Comparison of ENCODE assay signal across 8 cellular contexts in the genomic region with DNA sequence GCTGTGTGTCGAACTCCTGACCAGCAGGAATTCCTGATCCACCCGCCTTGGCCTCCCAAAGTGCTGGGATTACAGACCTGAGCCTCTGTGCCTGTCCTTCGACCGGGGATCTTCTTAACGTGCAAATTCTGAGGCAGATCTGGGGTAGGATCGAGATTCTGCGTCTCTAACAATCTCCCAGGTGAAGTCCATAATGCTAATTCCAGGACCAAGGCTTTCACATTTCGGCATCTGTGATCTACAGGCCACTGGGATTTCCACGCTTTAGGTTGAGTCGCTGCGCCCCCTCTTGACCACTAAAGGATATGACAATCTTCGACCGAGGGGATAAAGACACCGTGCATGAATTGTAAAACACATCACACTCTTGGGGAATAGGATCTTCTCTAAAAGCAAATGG. TPM values are rescaled to one million over a fixed set of nuclear protein-coding genes. Genes with fewer than 3 reads are reported as not detected.
A peak's percentile ranks its signal among the peaks of the same experiment; 100 is the strongest.
DNase-seq lines count a peak whose midpoint lies in the region; ATAC-seq, FAIRE-seq and TF ChIP-seq lines count a peak whose summit lies in the region.

No MANE protein-coding gene starts in this region.

- no peaks in the 10 kb centered on the region for H3K9me3 ChIP-seq in pancreas

- ATAC-seq in pancreas: peak; percentile 75 to 88 (median 82)
- no peak for ATAC-seq in HG02678 (IDR thresholded peaks at IDR 0.05; ENCODE audit: unreplicated experiment)
- no peak for ATAC-seq in HG03442 (IDR thresholded peaks at IDR 0.05; ENCODE audit: unreplicated experiment)

- WGBS in pancreas, 2 donors: 16 to 18% methylated on average over 14 of the region's 14 CpGs

- H3K36me3 ChIP-seq in pancreas: no peaks in the 10 kb centered on the region

- no peaks in the 10 kb centered on the region for H3K27me3 ChIP-seq in pancreas

- no peak overlapping the region for H3K4me3 ChIP-seq in pancreas

- H3K4me1 ChIP-seq in pancreas: no peaks in the 10 kb centered on the region

- DNase-seq in GM10266 (ENCODE audit: extremely low spot score): peak; percentile 58
- peak; percentile 65 for DNase-seq in NCI-H1092 treated with DMSO at 0.1 percent for 48 hours (lab: John Stamatoyannopoulos, UW)
- DNase-seq in SIG-M5 treated with dmso at 0.1 percent for 504 hours (lab: John Stamatoyannopoulos, UW; ENCODE audit: unreplicated experiment): peak; percentile 89
- peak; percentile 40 for DNase-seq in activated naive CD8-positive, alpha-beta T cell treated with anti-CD3 and anti-CD28 coated beads for 36 hours
- DNase-seq in glutamatergic neuron: peak; percentile 62
- DNase-seq in pancreas: peak in 5 of 6 donors; percentile 51 to 72 (median 61)

- H3K4me3 Mint-ChIP-seq in activated naive CD8-positive, alpha-beta T cell treated with anti-CD3 and anti-CD28 coated beads for 36 hours: no peak overlapping the region
- H3K4me3 Mint-ChIP-seq in glutamatergic neuron (ENCODE audit: unreplicated experiment): peak overlapping the region; percentile 25

- peaks cover 5% of the 10 kb centered on the region for H3K27me3 Mint-ChIP-seq in activated naive CD8-positive, alpha-beta T cell treated with anti-CD3 and anti-CD28 coated beads for 36 hours
- peaks cover 2% of the 10 kb centered on the region for H3K27me3 Mint-ChIP-seq in glutamatergic neuron (ENCODE audit: unreplicated experiment)

- no peak overlapping the region for H3K27ac Mint-ChIP-seq in activated naive CD8-positive, alpha-beta T cell treated with anti-CD3 and anti-CD28 coated beads for 36 hours
- H3K27ac Mint-ChIP-seq in glutamatergic neuron (ENCODE audit: unreplicated experiment): no peak overlapping the region

- peaks cover 23% of the 10 kb centered on the region for H3K4me1 Mint-ChIP-seq in activated naive CD8-positive, alpha-beta T cell treated with anti-CD3 and anti-CD28 coated beads for 36 hours
- H3K4me1 Mint-ChIP-seq in glutamatergic neuron (ENCODE audit: low read depth, unreplicated experiment): no peaks in the 10 kb centered on the region

- H3K36me3 Mint-ChIP-seq in activated naive CD8-positive, alpha-beta T cell treated with anti-CD3 and anti-CD28 coated beads for 36 hours: no peaks in the 10 kb centered on the region
- H3K36me3 Mint-ChIP-seq in glutamatergic neuron (ENCODE audit: unreplicated experiment): no peaks in the 10 kb centered on the region

- TF ChIP-seq CTCF in GM10266 (IDR thresholded peaks at IDR 0.05; ENCODE audit: control insufficient read depth, insufficient read depth, low read depth, missing control alignments) (peak; percentile 64), glutamatergic neuron (IDR thresholded peaks at IDR 0.05; ENCODE audit: partially characterized antibody, unreplicated experiment) (peak; percentile 91), pancreas (IDR thresholded peaks at IDR 0.05) (peak; percentile 54 to 80 (median 72))

- intact Hi-C loops in pancreas (cut with DNase I): loop anchor here in 2 of 3 donors (5.0 to 10.0 kb wide), 2 partner anchors 171 to 181 kb away; no protein-coding TSS in a partner anchor

- no peaks in the 10 kb centered on the region for H3K9me3 Mint-ChIP-seq in activated naive CD8-positive, alpha-beta T cell treated with anti-CD3 and anti-CD28 coated beads for 36 hours
- no peaks in the 10 kb centered on the region for H3K9me3 Mint-ChIP-seq in glutamatergic neuron (ENCODE audit: unreplicated experiment)

- no peak overlapping the region for H3K27ac ChIP-seq in pancreas

- peak; percentile 5 for FAIRE-seq in pancreas (lab: Jason Lieb, UNC)

RNA-seq across cellular contexts. Expression of a gene that starts 24.8 kb away (rescaled TPM):
- total RNA-seq in activated naive CD8-positive, alpha-beta T cell treated with anti-CD3 and anti-CD28 coated beads for 36 hours: 10 to 100 TPM; 19.5 to 20.0 TPM
- total RNA-seq in glutamatergic neuron (ENCODE audit: unreplicated experiment) (2.9 TPM), pancreas (100 to 1,000 TPM in 2 of 6 donors, 10 to 100 TPM in 4; 56.4 to 209 (median 81.4) TPM)
- polyA plus RNA-seq in pancreas: 100 to 1,000 TPM; 103 to 303 TPM

Comparison
In these comparisons a context has a peak if more than half of its experiments do, and no peak if none do; other contexts are left out.
1. ATAC-seq: peak in pancreas (4 of 4); none in HG02678 (single experiment) and HG03442 (single experiment).
2. Peak in every context shown above with its lines, with median percentiles within 50 percentile points of each other: DNase-seq and CTCF ChIP-seq.